ENCODE assay signal across 19 cellular contexts in the genomic region with DNA sequence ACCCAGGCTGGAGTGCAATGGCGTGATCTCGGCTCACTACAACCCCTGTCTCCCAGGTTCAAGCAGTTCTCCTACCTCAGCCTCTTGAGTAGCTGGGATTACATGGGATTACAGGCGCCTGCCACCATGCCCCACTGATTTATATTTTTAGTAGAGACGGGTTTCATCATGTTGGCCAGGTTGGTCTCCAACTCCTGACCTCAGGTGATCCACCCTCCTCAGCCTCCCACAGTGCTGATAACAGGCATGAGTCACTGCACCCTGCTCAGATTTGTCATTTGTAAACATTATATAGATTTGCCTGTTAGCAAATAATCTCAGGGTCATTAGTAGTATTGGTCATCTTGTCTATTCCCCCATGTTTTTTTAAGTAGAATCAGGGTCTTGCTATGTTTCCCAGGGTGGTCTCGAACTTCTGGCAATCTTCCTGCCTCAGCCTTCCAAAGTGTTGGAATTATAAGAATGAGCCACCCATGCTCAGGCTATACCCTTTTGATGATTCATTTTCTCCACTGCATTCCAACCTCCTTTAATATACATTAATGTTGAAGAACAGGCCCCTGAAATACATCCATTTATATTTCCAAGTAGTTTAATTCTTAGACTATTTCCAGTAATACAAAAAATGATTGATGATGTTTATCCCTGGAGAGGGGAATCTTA. TPM values are rescaled to one million over a fixed set of nuclear protein-coding genes. Genes with fewer than 3 reads are reported as not detected.
DNase-seq lines count a peak whose midpoint lies in the region; ATAC-seq and TF ChIP-seq lines count a peak whose summit lies in the region.
"Had no signal": no experiment of that assay in that cellular context is flagged by ENCODE, and none has a peak within 500 bp of the region (broad histone marks: within the 10 kb centered on the region; RNA-seq: fewer than 3 reads in every experiment).

No MANE protein-coding gene starts in this region.

- H3F3A ChIP-seq in PC-3 (ENCODE audit: low read length, unreplicated experiment), result no peaks in the 10 kb centered on the region

- peak; percentile 67 for ATAC-seq in PC-3
- ATAC-seq: stimulated activated naive B cell treated with anti-CD40 and anti-IgM and Interleukin-4, amounts not matched to agents 10 μg/mL and 1 μg/mL and 100 μg/mL, for 72 hours had no signal

- 96% methylated on average over 5 of the region's 5 CpGs for WGBS in mammary epithelial cell (ENCODE audit: low coverage, missing lambda C conversion rate)

- H3K27me3 ChIP-seq in PC-3 (ENCODE audit: low read length) (no peaks in the 10 kb centered on the region), mammary epithelial cell (ENCODE audit: insufficient read depth, low read length) (no peaks in the 10 kb centered on the region)
- H3K27me3 ChIP-seq: neural progenitor cell, tibial artery had no signal

- H4K20me1 ChIP-seq in PC-3 (ENCODE audit: low read length) (no peaks in the 10 kb centered on the region), mammary epithelial cell (ENCODE audit: insufficient read depth, low read length) (no peaks in the 10 kb centered on the region)

- peak; percentile 43 for DNase-seq in ELR (ENCODE audit: low read depth)
- peak; percentile 56 for DNase-seq in PC-3
- DNase-seq in mammary epithelial cell, result peak; percentile 31
- DNase-seq in mesenteric fat pad (ENCODE audit: low spot score), result peak; percentile 9
- DNase-seq in DMS79 treated with DMSO at 0.1 percent for 48 hours (lab: John Stamatoyannopoulos, UW), result no peak
- no peak for DNase-seq in NCI-H146 (lab: John Stamatoyannopoulos, UW)
- DNase-seq in hippocampal formation (lab: John Stamatoyannopoulos, UW), result no peak
- DNase-seq in GM03348 (ENCODE audit: low spot score), result no peak
- DNase-seq: activated CD4-positive, alpha-beta T cell treated with anti-CD3 and anti-CD28 coated beads, Interleukin-2, amount 50 U/mL, for 4 hours; activated naive CD4-positive, alpha-beta T cell treated with anti-CD3 and anti-CD28 coated beads for 36 hours; activated T-cell treated with anti-CD3 and anti-CD28 coated beads, Interleukin-2, amount 50 U/mL, for 1 hour; CD4-positive, alpha-beta memory T cell; DND-41; head of caudate nucleus; stimulated activated CD4-positive, alpha-beta T cell treated with anti-CD3 and anti-CD28 coated beads, Interleukin-1b, Interleukin-23, amount 100 ng/mL, for 48 hours; stimulated activated naive B cell treated with anti-CD40 and anti-IgM and Interleukin-4, amounts not matched to agents 10 μg/mL and 1 μg/mL and 100 μg/mL, for 72 hours; tibial artery had no signal

- H3K27ac ChIP-seq in PC-3 (ENCODE audit: low read length) (no peak overlapping the region), mammary epithelial cell (ENCODE audit: insufficient read depth, low read depth, low read length) (no peak overlapping the region)
- H3K27ac ChIP-seq: neural progenitor cell, prostate gland, tibial artery had no signal

- H3K4me1 ChIP-seq in PC-3 (ENCODE audit: insufficient read depth, low read length), result peaks cover 9% of the 10 kb centered on the region
- no peaks in the 10 kb centered on the region for H3K4me1 ChIP-seq in mammary epithelial cell (ENCODE audit: insufficient read depth, low read length)
- H3K4me1 ChIP-seq: neural progenitor cell, prostate gland had no signal

- no peak overlapping the region for H2AFZ ChIP-seq in PC-3 (ENCODE audit: low read length)
- H2AFZ ChIP-seq in mammary epithelial cell (ENCODE audit: low read depth, low read length), result no peak overlapping the region
- H2AFZ ChIP-seq: neural progenitor cell had no signal

- H3K4me2 ChIP-seq in PC-3 (ENCODE audit: low read length), result peak overlapping the region; percentile 14; the same call in 1 of the 2 replicates
- H3K4me2 ChIP-seq in mammary epithelial cell (ENCODE audit: insufficient read depth, low read depth, low read length), result no peak overlapping the region
- H3K4me2 ChIP-seq: neural progenitor cell had no signal

- TF ChIP-seq CTCF in PC-3 (conservative IDR thresholded peaks at IDR 0.05; ENCODE audit: low read depth, low read length) (no peak), mammary epithelial cell (conservative IDR thresholded peaks at IDR 0.05 in 1 of 2, IDR thresholded peaks at IDR 0.05 in 1 of 2; ENCODE audit: extremely low read depth in 1 of 2, insufficient read depth in 1 of 2, low read depth in 1 of 2, low read length in 2 of 2) (no peak)

- H3K9me3 ChIP-seq in PC-3 (ENCODE audit: low read length) (no peaks in the 10 kb centered on the region), mammary epithelial cell (replicated peaks; ENCODE audit: insufficient read depth, low read length) (no peaks in the 10 kb centered on the region)
- H3K9me3 ChIP-seq: prostate gland, tibial artery had no signal

- H3K9me2 ChIP-seq in PC-3 (replicated peaks; ENCODE audit: low read length), result no peaks in the 10 kb centered on the region

- POLR2A ChIA-PET in PC-3 (lab: Charles Lee; ENCODE audit: unreplicated experiment), result no interaction called here

- H3K9ac ChIP-seq in PC-3 (ENCODE audit: low read length) (no peak overlapping the region), mammary epithelial cell (ENCODE audit: insufficient read depth, low read length) (no peak overlapping the region)
- H3K9ac ChIP-seq: neural progenitor cell had no signal

- dilution Hi-C loops in mammary epithelial cell (cut with HindIII; ENCODE audit: low sequenced_read_pairs), result no loop called here

- BruUV-seq in PC-3 (replicated peaks; lab: Mats Ljungman, UMichigan), result no TSS peak
- BruUV-seq in mammary epithelial cell (replicated peaks; lab: Mats Ljungman, UMichigan), result no TSS peak

- H3K79me2 ChIP-seq in PC-3 (ENCODE audit: low read length) (no peaks in the 10 kb centered on the region), mammary epithelial cell (ENCODE audit: insufficient read depth, low read length) (no peaks in the 10 kb centered on the region)

- in situ Hi-C loops in mammary epithelial cell (cut with MboI; ENCODE audit: low sequenced_read_pairs in 2 of 2), result no loop called here

- CTCF ChIA-PET in PC-3 (lab: Charles Lee), result no interaction called here
- CTCF ChIA-PET in mammary epithelial cell (lab: Charles Lee; ENCODE audit: low non-redundant PET), result no interaction called here

- no peak overlapping the region for H3K4me3 ChIP-seq in PC-3 (ENCODE audit: low read length)
- H3K4me3 ChIP-seq in mammary epithelial cell (replicated peaks in 1 of 3; ENCODE audit: insufficient read depth in 1 of 3, low read depth in 2 of 3, low read length in 3 of 3), result no peak overlapping the region
- H3K4me3 ChIP-seq: neural progenitor cell, prostate gland, tibial artery had no signal

- intact Hi-C loops in PC-3 (cut with micrococcal nuclease), result no loop called here
- intact Hi-C loops in mammary epithelial cell (cut with micrococcal nuclease), result no loop called here

- no peaks in the 10 kb centered on the region; the same call in 1 of the 2 replicates for H3K36me3 ChIP-seq in PC-3 (ENCODE audit: low read depth, low read length)
- H3K36me3 ChIP-seq in mammary epithelial cell (ENCODE audit: insufficient read depth, low read length), result peaks cover 4% of the 10 kb centered on the region
- H3K36me3 ChIP-seq: prostate gland, tibial artery had no signal

RNA-seq across cellular contexts. Expression of gene CENPH, which starts 17.3 kb away (rescaled TPM):
- 22.1 and 27.8 TPM in 2 replicates for total RNA-seq in PC-3 (2014; rRNA removed)
- total RNA-seq in mammary epithelial cell, result 10 to 100 TPM in 1 of 2 donors, 1 to 10 TPM in 1; 3.3 to 26.3 TPM
- 12.6 TPM for polyA plus RNA-seq in mammary epithelial cell
- 3.4 TPM for polyA minus RNA-seq in mammary epithelial cell
- total RNA-seq in mesenteric fat pad, result 2.3 TPM

RNA-seq across cellular contexts. Expression of gene CDK7, which starts 28.0 kb away (rescaled TPM):
- total RNA-seq in PC-3 (2014; rRNA removed), result 19.9 and 26.6 TPM in 2 replicates
- 10 to 100 TPM; 41.2 to 52.4 TPM for total RNA-seq in mammary epithelial cell
- 36.9 TPM for polyA plus RNA-seq in mammary epithelial cell
- polyA minus RNA-seq in mammary epithelial cell, result 101 TPM
- 20.1 TPM for total RNA-seq in mesenteric fat pad

RNA-seq across cellular contexts. Expression of gene CCNB1, which starts 39.7 kb away (rescaled TPM):
- total RNA-seq in PC-3 (2014; rRNA removed), result 134 and 185 TPM in 2 replicates
- total RNA-seq in mammary epithelial cell, result 100 to 1,000 TPM in 1 of 2 donors, 10 to 100 TPM in 1; 22.5 to 151 TPM
- 158 TPM for polyA plus RNA-seq in mammary epithelial cell
- 134 TPM for polyA minus RNA-seq in mammary epithelial cell
- total RNA-seq in mesenteric fat pad, result 4.9 TPM

Comparison
In these comparisons a context has a peak if more than half of its experiments do, and no peak if none do; other contexts are left out.
1. DNase-seq: peak in ELR (single experiment), PC-3 (single experiment), mammary epithelial cell (single experiment) and mesenteric fat pad (single experiment); none in DMS79 treated with DMSO at 0.1 percent for 48 hours (single experiment), NCI-H146 (single experiment), hippocampal formation (0 of 2) and GM03348 (single experiment).